Comparison of ENCODE assay signal across 2 cellular contexts in the genomic region with DNA sequence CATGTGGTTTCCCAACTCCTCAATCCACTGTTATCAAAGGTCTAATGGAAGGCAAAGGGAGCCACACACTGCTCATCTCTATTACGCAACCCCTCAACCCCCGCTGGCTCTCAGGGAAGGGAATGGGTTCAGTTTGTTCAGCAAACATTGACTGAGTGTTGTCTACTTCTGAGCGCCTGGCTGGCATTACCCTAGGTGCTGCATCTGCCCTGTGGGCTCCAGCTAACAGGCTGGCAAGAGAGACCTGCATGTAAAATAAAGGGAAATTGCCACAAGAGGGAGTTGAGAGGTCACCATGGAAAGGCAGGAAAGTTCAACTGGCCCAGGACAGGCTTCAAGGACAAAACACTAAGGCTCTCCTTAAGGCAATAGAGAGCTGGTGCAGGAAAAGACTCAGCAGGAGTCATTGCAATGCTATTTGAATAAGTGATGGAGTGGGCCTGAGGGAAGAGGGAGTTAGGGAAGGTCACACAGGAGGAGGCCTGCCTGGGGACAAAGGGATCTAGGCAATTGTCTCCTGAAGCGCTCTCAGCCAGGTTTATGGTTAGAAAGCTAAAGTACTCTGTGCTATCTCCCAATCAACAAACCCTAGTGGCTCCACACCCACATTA.
TF ChIP-seq lines count a peak whose summit lies in the region.

No MANE protein-coding gene starts in this region.

TF ChIP-seq in A549, 52 proteins besides CTCF, POLR2A, EP300 and RAD21 (continued from another document):
- TF ChIP-seq CEBPB (IDR thresholded peaks at IDR 0.05) = peak; percentile 96 to 99
- TF ChIP-seq, protein P1, sequence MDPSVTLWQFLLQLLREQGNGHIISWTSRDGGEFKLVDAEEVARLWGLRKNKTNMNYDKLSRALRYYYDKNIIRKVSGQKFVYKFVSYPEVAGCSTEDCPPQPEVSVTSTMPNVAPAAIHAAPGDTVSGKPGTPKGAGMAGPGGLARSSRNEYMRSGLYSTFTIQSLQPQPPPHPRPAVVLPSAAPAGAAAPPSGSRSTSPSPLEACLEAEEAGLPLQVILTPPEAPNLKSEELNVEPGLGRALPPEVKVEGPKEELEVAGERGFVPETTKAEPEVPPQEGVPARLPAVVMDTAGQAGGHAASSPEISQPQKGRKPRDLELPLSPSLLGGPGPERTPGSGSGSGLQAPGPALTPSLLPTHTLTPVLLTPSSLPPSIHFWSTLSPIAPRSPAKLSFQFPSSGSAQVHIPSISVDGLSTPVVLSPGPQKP (IDR thresholded peaks at IDR 0.05; ENCODE audit: low read depth, low read length) = no peak
- TF ChIP-seq JUN (IDR thresholded peaks at IDR 0.05) = peak in 1 of 2 experiments; percentile 71; a peak in 3 of 5 replicates
- peak; percentile 58 for TF ChIP-seq GATA3 (IDR thresholded peaks at IDR 0.05; ENCODE audit: borderline replicate concordance)
- no peak for TF ChIP-seq FOSL2 (IDR thresholded peaks at IDR 0.05)
- TF ChIP-seq FOSL2 (CRISPR knock-in tag; IDR thresholded peaks at IDR 0.05) = peak; percentile 31
- no peak for TF ChIP-seq ZFP36 (IDR thresholded peaks at IDR 0.05; ENCODE audit: borderline replicate concordance, partially characterized antibody)
- 0 out of 3 replicates have a peak, but pooled peaks have one; percentile 37 for TF ChIP-seq BCL3 (IDR thresholded peaks at IDR 0.05)
- no peak for TF ChIP-seq RARB (CRISPR knock-in tag; IDR thresholded peaks at IDR 0.05)
- 0 out of 2 replicates have a peak, but pooled peaks have one; percentile 50 for TF ChIP-seq HES2 (IDR thresholded peaks at IDR 0.05)
- TF ChIP-seq ESRRA (IDR thresholded peaks at IDR 0.05; ENCODE audit: borderline replicate concordance, low read length) = peak; percentile 90
- TF ChIP-seq SMC3 (IDR thresholded peaks at IDR 0.05) = peak; percentile 57
- TF ChIP-seq FOSB (CRISPR knock-in tag; IDR thresholded peaks at IDR 0.05) = no peak
- no peak for TF ChIP-seq PBX3 (IDR thresholded peaks at IDR 0.05)

TF ChIP-seq in GM23338, 12 proteins besides CTCF, POLR2A, EP300 and RAD21:
- TF ChIP-seq, protein P2, sequence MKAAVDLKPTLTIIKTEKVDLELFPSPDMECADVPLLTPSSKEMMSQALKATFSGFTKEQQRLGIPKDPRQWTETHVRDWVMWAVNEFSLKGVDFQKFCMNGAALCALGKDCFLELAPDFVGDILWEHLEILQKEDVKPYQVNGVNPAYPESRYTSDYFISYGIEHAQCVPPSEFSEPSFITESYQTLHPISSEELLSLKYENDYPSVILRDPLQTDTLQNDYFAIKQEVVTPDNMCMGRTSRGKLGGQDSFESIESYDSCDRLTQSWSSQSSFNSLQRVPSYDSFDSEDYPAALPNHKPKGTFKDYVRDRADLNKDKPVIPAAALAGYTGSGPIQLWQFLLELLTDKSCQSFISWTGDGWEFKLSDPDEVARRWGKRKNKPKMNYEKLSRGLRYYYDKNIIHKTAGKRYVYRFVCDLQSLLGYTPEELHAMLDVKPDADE (IDR thresholded peaks at IDR 0.05) = peak; percentile 77
- TF ChIP-seq STAT1 (IDR thresholded peaks at IDR 0.05; ENCODE audit: unreplicated experiment) (no peak), NANOG (IDR thresholded peaks at IDR 0.05; ENCODE audit: borderline replicate concordance) (peak; percentile 87), ZNF114 (CRISPR knock-in tag; IDR thresholded peaks at IDR 0.05) (no peak), JUNB (IDR thresholded peaks at IDR 0.05; ENCODE audit: unreplicated experiment) (no peak), POLR2AphosphoS5 (IDR thresholded peaks at IDR 0.05; ENCODE audit: low read depth) (peak; percentile 87), EZH2phosphoT487 (IDR thresholded peaks at IDR 0.05; ENCODE audit: unreplicated experiment) (no peak), ZNF331 (CRISPR knock-in tag; IDR thresholded peaks at IDR 0.05; ENCODE audit: low read depth) (no peak), EZH2 (IDR thresholded peaks at IDR 0.05; ENCODE audit: low read depth, unreplicated experiment) (no peak), CREB1 (CRISPR knock-in tag; IDR thresholded peaks at IDR 0.05; ENCODE audit: low read depth) (no peak)
- TF ChIP-seq, protein P3, sequence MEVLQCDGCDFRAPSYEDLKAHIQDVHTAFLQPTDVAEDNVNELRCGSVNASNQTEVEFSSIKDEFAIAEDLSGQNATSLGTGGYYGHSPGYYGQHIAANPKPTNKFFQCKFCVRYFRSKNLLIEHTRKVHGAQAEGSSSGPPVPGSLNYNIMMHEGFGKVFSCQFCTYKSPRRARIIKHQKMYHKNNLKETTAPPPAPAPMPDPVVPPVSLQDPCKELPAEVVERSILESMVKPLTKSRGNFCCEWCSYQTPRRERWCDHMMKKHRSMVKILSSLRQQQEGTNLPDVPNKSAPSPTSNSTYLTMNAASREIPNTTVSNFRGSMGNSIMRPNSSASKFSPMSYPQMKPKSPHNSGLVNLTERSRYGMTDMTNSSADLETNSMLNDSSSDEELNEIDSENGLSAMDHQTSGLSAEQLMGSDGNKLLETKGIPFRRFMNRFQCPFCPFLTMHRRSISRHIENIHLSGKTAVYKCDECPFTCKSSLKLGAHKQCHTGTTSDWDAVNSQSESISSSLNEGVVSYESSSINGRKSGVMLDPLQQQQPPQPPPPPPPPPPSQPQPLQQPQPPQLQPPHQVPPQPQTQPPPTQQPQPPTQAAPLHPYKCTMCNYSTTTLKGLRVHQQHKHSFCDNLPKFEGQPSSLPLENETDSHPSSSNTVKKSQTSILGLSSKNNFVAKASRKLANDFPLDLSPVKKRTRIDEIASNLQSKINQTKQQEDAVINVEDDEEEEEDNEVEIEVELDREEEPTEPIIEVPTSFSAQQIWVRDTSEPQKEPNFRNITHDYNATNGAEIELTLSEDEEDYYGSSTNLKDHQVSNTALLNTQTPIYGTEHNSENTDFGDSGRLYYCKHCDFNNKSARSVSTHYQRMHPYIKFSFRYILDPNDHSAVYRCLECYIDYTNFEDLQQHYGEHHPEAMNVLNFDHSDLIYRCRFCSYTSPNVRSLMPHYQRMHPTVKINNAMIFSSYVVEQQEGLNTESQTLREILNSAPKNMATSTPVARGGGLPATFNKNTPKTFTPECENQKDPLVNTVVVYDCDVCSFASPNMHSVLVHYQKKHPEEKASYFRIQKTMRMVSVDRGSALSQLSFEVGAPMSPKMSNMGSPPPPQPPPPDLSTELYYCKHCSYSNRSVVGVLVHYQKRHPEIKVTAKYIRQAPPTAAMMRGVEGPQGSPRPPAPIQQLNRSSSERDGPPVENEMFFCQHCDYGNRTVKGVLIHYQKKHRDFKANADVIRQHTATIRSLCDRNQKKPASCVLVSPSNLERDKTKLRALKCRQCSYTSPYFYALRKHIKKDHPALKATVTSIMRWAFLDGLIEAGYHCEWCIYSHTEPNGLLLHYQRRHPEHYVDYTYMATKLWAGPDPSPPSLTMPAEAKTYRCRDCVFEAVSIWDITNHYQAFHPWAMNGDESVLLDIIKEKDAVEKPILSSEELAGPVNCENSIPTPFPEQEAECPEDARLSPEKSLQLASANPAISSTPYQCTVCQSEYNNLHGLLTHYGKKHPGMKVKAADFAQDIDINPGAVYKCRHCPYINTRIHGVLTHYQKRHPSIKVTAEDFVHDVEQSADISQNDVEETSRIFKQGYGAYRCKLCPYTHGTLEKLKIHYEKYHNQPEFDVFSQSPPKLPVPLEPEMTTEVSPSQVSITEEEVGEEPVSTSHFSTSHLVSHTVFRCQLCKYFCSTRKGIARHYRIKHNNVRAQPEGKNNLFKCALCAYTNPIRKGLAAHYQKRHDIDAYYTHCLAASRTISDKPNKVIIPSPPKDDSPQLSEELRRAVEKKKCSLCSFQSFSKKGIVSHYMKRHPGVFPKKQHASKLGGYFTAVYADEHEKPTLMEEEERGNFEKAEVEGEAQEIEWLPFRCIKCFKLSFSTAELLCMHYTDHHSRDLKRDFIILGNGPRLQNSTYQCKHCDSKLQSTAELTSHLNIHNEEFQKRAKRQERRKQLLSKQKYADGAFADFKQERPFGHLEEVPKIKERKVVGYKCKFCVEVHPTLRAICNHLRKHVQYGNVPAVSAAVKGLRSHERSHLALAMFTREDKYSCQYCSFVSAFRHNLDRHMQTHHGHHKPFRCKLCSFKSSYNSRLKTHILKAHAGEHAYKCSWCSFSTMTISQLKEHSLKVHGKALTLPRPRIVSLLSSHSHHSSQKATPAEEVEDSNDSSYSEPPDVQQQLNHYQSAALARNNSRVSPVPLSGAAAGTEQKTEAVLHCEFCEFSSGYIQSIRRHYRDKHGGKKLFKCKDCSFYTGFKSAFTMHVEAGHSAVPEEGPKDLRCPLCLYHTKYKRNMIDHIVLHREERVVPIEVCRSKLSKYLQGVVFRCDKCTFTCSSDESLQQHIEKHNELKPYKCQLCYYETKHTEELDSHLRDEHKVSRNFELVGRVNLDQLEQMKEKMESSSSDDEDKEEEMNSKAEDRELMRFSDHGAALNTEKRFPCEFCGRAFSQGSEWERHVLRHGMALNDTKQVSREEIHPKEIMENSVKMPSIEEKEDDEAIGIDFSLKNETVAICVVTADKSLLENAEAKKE (CRISPR knock-in tag; IDR thresholded peaks at IDR 0.05) = no peak; the same call in 1 of the 2 replicates
- TF ChIP-seq, protein P4, sequence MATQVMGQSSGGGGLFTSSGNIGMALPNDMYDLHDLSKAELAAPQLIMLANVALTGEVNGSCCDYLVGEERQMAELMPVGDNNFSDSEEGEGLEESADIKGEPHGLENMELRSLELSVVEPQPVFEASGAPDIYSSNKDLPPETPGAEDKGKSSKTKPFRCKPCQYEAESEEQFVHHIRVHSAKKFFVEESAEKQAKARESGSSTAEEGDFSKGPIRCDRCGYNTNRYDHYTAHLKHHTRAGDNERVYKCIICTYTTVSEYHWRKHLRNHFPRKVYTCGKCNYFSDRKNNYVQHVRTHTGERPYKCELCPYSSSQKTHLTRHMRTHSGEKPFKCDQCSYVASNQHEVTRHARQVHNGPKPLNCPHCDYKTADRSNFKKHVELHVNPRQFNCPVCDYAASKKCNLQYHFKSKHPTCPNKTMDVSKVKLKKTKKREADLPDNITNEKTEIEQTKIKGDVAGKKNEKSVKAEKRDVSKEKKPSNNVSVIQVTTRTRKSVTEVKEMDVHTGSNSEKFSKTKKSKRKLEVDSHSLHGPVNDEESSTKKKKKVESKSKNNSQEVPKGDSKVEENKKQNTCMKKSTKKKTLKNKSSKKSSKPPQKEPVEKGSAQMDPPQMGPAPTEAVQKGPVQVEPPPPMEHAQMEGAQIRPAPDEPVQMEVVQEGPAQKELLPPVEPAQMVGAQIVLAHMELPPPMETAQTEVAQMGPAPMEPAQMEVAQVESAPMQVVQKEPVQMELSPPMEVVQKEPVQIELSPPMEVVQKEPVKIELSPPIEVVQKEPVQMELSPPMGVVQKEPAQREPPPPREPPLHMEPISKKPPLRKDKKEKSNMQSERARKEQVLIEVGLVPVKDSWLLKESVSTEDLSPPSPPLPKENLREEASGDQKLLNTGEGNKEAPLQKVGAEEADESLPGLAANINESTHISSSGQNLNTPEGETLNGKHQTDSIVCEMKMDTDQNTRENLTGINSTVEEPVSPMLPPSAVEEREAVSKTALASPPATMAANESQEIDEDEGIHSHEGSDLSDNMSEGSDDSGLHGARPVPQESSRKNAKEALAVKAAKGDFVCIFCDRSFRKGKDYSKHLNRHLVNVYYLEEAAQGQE (IDR thresholded peaks at IDR 0.05; ENCODE audit: unreplicated experiment) = no peak
TF ChIP-seq in GM23338: peak in this region for 3.
